In the genomic region with DNA sequence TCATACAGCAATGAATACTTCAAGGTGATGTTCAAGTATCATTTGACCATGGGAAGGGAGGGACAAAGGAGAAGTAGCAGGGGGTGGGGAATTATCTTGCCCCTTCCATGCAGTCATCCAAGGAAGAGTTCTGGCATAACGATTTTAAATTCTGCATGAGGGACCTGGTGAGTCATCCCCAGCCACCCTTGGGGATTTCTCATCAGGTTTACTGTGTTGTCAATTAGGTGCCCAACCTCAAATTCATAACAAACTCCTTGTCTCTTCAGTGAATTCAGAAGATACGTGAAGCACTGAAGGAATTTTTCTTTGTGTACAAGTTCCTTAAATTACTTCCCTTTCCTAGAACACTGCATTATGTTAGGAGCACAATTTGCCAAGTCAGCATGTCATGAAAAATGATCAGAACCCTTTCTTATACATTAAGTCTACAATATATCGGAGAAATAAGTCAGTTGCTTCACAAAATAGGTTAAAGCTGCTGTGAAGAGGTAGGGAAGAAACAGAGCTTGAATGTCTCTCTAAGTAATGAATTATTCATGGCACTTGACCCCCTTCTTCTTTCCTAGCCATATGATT, we compare ENCODE assay signal across 18 cellular contexts.
DNase-seq lines count a peak whose midpoint lies in the region; TF ChIP-seq lines count a peak whose summit lies in the region.
"Had no signal": no experiment of that assay in that cellular context is flagged by ENCODE, and none has a peak within 500 bp of the region (broad histone marks: within the 10 kb centered on the region; RNA-seq: fewer than 3 reads in every experiment).

No MANE protein-coding gene starts in this region.

- no peak overlapping the region for H2AFZ ChIP-seq in mammary epithelial cell (ENCODE audit: low read depth, low read length)
- no peak overlapping the region for H2AFZ ChIP-seq in neural cell (ENCODE audit: low read depth, low read length)

- WGBS in mammary epithelial cell (ENCODE audit: low coverage, missing lambda C conversion rate): 97% methylated on average over 3 of the region's 3 CpGs

- TF ChIP-seq EP300 in neural cell (conservative IDR thresholded peaks at IDR 0.05; ENCODE audit: poor library complexity, severe bottlenecking): no peak

- no peak overlapping the region for H3K4me3 ChIP-seq in mammary epithelial cell (replicated peaks in 1 of 3; ENCODE audit: insufficient read depth in 1 of 3, low read depth in 2 of 3, low read length in 3 of 3)
- no peak overlapping the region for H3K4me3 ChIP-seq in neural cell (ENCODE audit: low read length)
- H3K4me3 ChIP-seq: ascending aorta, esophagus squamous epithelium, thoracic aorta had no signal

- no peaks in the 10 kb centered on the region for H3K9me3 Mint-ChIP-seq in activated naive CD4-positive, alpha-beta T cell treated with anti-CD3 and anti-CD28 coated beads, Interleukin-2, amount 50 U/mL, for 24 hours
- no peaks in the 10 kb centered on the region for H3K9me3 Mint-ChIP-seq in activated naive CD4-positive, alpha-beta T cell treated with anti-CD3 and anti-CD28 coated beads, Interleukin-2, amount 10 ng/mL, durations not matched to agents 7 days and 5 days
- H3K9me3 Mint-ChIP-seq: natural killer cell treated with Interleukin-12 subunit alpha and Interleukin-12 subunit beta and Interleukin-15 and Interleukin-18, amount 100 ng/mL, for 72 hours had no signal

- H3K79me2 ChIP-seq in mammary epithelial cell (ENCODE audit: insufficient read depth, low read length) (no peaks in the 10 kb centered on the region), neural cell (replicated peaks; ENCODE audit: insufficient read depth, low read length) (no peaks in the 10 kb centered on the region)

- no peak for TF ChIP-seq CTCF in mammary epithelial cell (conservative IDR thresholded peaks at IDR 0.05 in 1 of 2, IDR thresholded peaks at IDR 0.05 in 1 of 2; ENCODE audit: extremely low read depth in 1 of 2, insufficient read depth in 1 of 2, low read depth in 1 of 2, low read length in 2 of 2)
- TF ChIP-seq CTCF in neural cell (IDR thresholded peaks at IDR 0.05; ENCODE audit: poor library complexity, severe bottlenecking): no peak

- CTCF ChIA-PET in activated naive CD4-positive, alpha-beta T cell treated with anti-CD3 and anti-CD28 coated beads, Interleukin-2, amount 10 ng/mL, durations not matched to agents 7 days and 5 days (lab: Charles Lee): no interaction called here
- CTCF ChIA-PET in mammary epithelial cell (lab: Charles Lee; ENCODE audit: low non-redundant PET): no interaction called here

- BruUV-seq in mammary epithelial cell (replicated peaks; lab: Mats Ljungman, UMichigan): no TSS peak

- H3K9me3 ChIP-seq in mammary epithelial cell (replicated peaks; ENCODE audit: insufficient read depth, low read length): no peaks in the 10 kb centered on the region
- no peaks in the 10 kb centered on the region for H3K9me3 ChIP-seq in neural cell (ENCODE audit: low read length)
- H3K9me3 ChIP-seq: ascending aorta, esophagus squamous epithelium, thoracic aorta had no signal

- H4K20me1 ChIP-seq in mammary epithelial cell (ENCODE audit: insufficient read depth, low read length): no peaks in the 10 kb centered on the region
- H4K20me1 ChIP-seq in neural cell (ENCODE audit: insufficient read depth): no peaks in the 10 kb centered on the region

- H3K27me3 ChIP-seq in mammary epithelial cell (ENCODE audit: insufficient read depth, low read length): no peaks in the 10 kb centered on the region
- no peaks in the 10 kb centered on the region for H3K27me3 ChIP-seq in neural cell (ENCODE audit: insufficient read depth, low read depth, low read length)
- H3K27me3 ChIP-seq: ascending aorta, esophagus squamous epithelium had no signal

- H3K27me3 Mint-ChIP-seq in activated naive CD4-positive, alpha-beta T cell treated with anti-CD3 and anti-CD28 coated beads, Interleukin-2, amount 50 U/mL, for 24 hours: no peaks in the 10 kb centered on the region
- no peaks in the 10 kb centered on the region for H3K27me3 Mint-ChIP-seq in activated naive CD4-positive, alpha-beta T cell treated with anti-CD3 and anti-CD28 coated beads, Interleukin-2, amount 10 ng/mL, durations not matched to agents 7 days and 5 days
- H3K27me3 Mint-ChIP-seq: natural killer cell treated with Interleukin-12 subunit alpha and Interleukin-12 subunit beta and Interleukin-15 and Interleukin-18, amount 100 ng/mL, for 72 hours had no signal

- H3K9ac ChIP-seq in mammary epithelial cell (ENCODE audit: insufficient read depth, low read length) (no peak overlapping the region), neural cell (ENCODE audit: low read length) (no peak overlapping the region)

- H3K4me1 ChIP-seq in mammary epithelial cell (ENCODE audit: insufficient read depth, low read length): no peaks in the 10 kb centered on the region
- H3K4me1 ChIP-seq: ascending aorta, esophagus squamous epithelium had no signal

- H3K9me2 ChIP-seq in neural cell (ENCODE audit: insufficient read depth, low read length): no peaks in the 10 kb centered on the region

- H3K36me3 ChIP-seq in mammary epithelial cell (ENCODE audit: insufficient read depth, low read length): peaks cover 4% of the 10 kb centered on the region
- no peaks in the 10 kb centered on the region for H3K36me3 ChIP-seq in neural cell (ENCODE audit: insufficient read depth, low read length)
- H3K36me3 ChIP-seq: ascending aorta, thoracic aorta had no signal

- intact Hi-C loops in mammary epithelial cell (cut with micrococcal nuclease): no loop called here

- dilution Hi-C loops in mammary epithelial cell (cut with HindIII; ENCODE audit: low sequenced_read_pairs): no loop called here

- peaks cover 3% of the 10 kb centered on the region for H3F3A ChIP-seq in neural cell (ENCODE audit: insufficient read depth, low read length, poor library complexity, severe bottlenecking)

- H3K27ac ChIP-seq in mammary epithelial cell (ENCODE audit: insufficient read depth, low read depth, low read length) (no peak overlapping the region), neural cell (ENCODE audit: low read length) (no peak overlapping the region)
- H3K27ac ChIP-seq: ascending aorta, esophagus squamous epithelium, thoracic aorta, VCaP had no signal

- H3K4me2 ChIP-seq in mammary epithelial cell (ENCODE audit: insufficient read depth, low read depth, low read length): no peak overlapping the region
- no peak overlapping the region for H3K4me2 ChIP-seq in neural cell (ENCODE audit: low read length)

- DNase-seq in activated naive CD4-positive, alpha-beta T cell treated with anti-CD3 and anti-CD28 coated beads, Interleukin-2, amount 10 ng/mL, durations not matched to agents 7 days and 5 days: no peak
- peak; percentile 40 for DNase-seq in M059J (ENCODE audit: low read depth)
- peak; percentile 24 for DNase-seq in mammary epithelial cell
- DNase-seq in activated effector memory CD4-positive, alpha-beta T cell treated with Interleukin-2 at 50 U/mL for 16 hours: no peak
- no peak for DNase-seq in stimulated activated CD4-positive, alpha-beta T cell treated with anti-CD3 and anti-CD28 coated beads, Interleukin-4, amount 100 ng/mL, for 24 hours
- no peak for DNase-seq in SW 1271 (lab: John Stamatoyannopoulos, UW)
- DNase-seq: activated effector memory CD4-positive, alpha-beta T cell treated with anti-CD3 and anti-CD28 coated beads, Interleukin-2, amount 50 U/mL, for 16 hours; esophagus squamous epithelium; NCI-H1105; NCI-H226; retina; stimulated activated CD4-positive, alpha-beta T cell treated with anti-CD3 and anti-CD28 coated beads, Interleukin-1b, Interleukin-23, amount 100 ng/mL, for 48 hours had no signal

- H3K27ac Mint-ChIP-seq in activated naive CD4-positive, alpha-beta T cell treated with anti-CD3 and anti-CD28 coated beads, Interleukin-2, amount 50 U/mL, for 24 hours: peak overlapping the region; percentile 65
- no peak overlapping the region for H3K27ac Mint-ChIP-seq in activated naive CD4-positive, alpha-beta T cell treated with anti-CD3 and anti-CD28 coated beads, Interleukin-2, amount 10 ng/mL, durations not matched to agents 7 days and 5 days
- H3K27ac Mint-ChIP-seq: natural killer cell treated with Interleukin-12 subunit alpha and Interleukin-12 subunit beta and Interleukin-15 and Interleukin-18, amount 100 ng/mL, for 72 hours had no signal

- no peak overlapping the region for H3K4me3 Mint-ChIP-seq in activated naive CD4-positive, alpha-beta T cell treated with anti-CD3 and anti-CD28 coated beads, Interleukin-2, amount 50 U/mL, for 24 hours
- no peak overlapping the region for H3K4me3 Mint-ChIP-seq in activated naive CD4-positive, alpha-beta T cell treated with anti-CD3 and anti-CD28 coated beads, Interleukin-2, amount 10 ng/mL, durations not matched to agents 7 days and 5 days
- H3K4me3 Mint-ChIP-seq: natural killer cell treated with Interleukin-12 subunit alpha and Interleukin-12 subunit beta and Interleukin-15 and Interleukin-18, amount 100 ng/mL, for 72 hours had no signal

- peaks cover 14% of the 10 kb centered on the region for H3K36me3 Mint-ChIP-seq in activated naive CD4-positive, alpha-beta T cell treated with anti-CD3 and anti-CD28 coated beads, Interleukin-2, amount 50 U/mL, for 24 hours
- H3K36me3 Mint-ChIP-seq in activated naive CD4-positive, alpha-beta T cell treated with anti-CD3 and anti-CD28 coated beads, Interleukin-2, amount 10 ng/mL, durations not matched to agents 7 days and 5 days: peaks cover 2% of the 10 kb centered on the region
- H3K36me3 Mint-ChIP-seq: natural killer cell treated with Interleukin-12 subunit alpha and Interleukin-12 subunit beta and Interleukin-15 and Interleukin-18, amount 100 ng/mL, for 72 hours had no signal

- peaks cover 7% of the 10 kb centered on the region for H3K4me1 Mint-ChIP-seq in activated naive CD4-positive, alpha-beta T cell treated with anti-CD3 and anti-CD28 coated beads, Interleukin-2, amount 50 U/mL, for 24 hours
- no peaks in the 10 kb centered on the region for H3K4me1 Mint-ChIP-seq in activated naive CD4-positive, alpha-beta T cell treated with anti-CD3 and anti-CD28 coated beads, Interleukin-2, amount 10 ng/mL, durations not matched to agents 7 days and 5 days

- in situ Hi-C loops in mammary epithelial cell (cut with MboI; ENCODE audit: low sequenced_read_pairs in 2 of 2): no loop called here

- no peak for TF ChIP-seq RAD21 in neural cell (conservative IDR thresholded peaks at IDR 0.05)

Comparison
In these comparisons a context has a peak if more than half of its experiments do, and no peak if none do; other contexts are left out.
1. DNase-seq: peak in M059J (single experiment) and mammary epithelial cell (single experiment); none in activated naive CD4-positive, alpha-beta T cell treated with anti-CD3 and anti-CD28 coated beads, Interleukin-2, amount 10 ng/mL, durations not matched to agents 7 days and 5 days (single experiment), activated effector memory CD4-positive, alpha-beta T cell treated with Interleukin-2 at 50 U/mL for 16 hours (single experiment), stimulated activated CD4-positive, alpha-beta T cell treated with anti-CD3 and anti-CD28 coated beads, Interleukin-4, amount 100 ng/mL, for 24 hours (single experiment) and SW 1271 (0 of 2).